2 cellular contexts compared by ENCODE assay signal in genomic region chr3:177524742-177525141, GRCh38.
TF ChIP-seq lines count a peak whose summit lies in the region.

No MANE protein-coding gene starts in this region.

TF ChIP-seq in HepG2, 621 proteins besides CTCF, POLR2A, EP300 and RAD21:
- TF ChIP-seq ZBTB39 (CRISPR knock-in tag; IDR thresholded peaks at IDR 0.05) (no peak), ZNF264 (CRISPR knock-in tag; IDR thresholded peaks at IDR 0.05) (peak; percentile 99)
TF ChIP-seq in HepG2: peak in this region for 1.

TF ChIP-seq in WTC11, 78 proteins besides CTCF, POLR2A, EP300 and RAD21 (continued from another document):
- TF ChIP-seq ZNF281 (CRISPR knock-in tag; IDR thresholded peaks at IDR 0.05), result no peak
- TF ChIP-seq RELA (CRISPR knock-in tag; IDR thresholded peaks at IDR 0.05; ENCODE audit: borderline replicate concordance), result no peak
- TF ChIP-seq ETV6 (CRISPR knock-in tag; IDR thresholded peaks at IDR 0.05), result no peak
- no peak for TF ChIP-seq ATF3 (CRISPR knock-in tag; conservative IDR thresholded peaks at IDR 0.05)
- no peak for TF ChIP-seq FOXK1 (CRISPR knock-in tag; IDR thresholded peaks at IDR 0.05)
- no peak for TF ChIP-seq ZNF396 (CRISPR knock-in tag; IDR thresholded peaks at IDR 0.05; ENCODE audit: borderline replicate concordance)
- no peak for TF ChIP-seq MLX (CRISPR knock-in tag; IDR thresholded peaks at IDR 0.05)
- TF ChIP-seq TEAD4 (CRISPR knock-in tag; IDR thresholded peaks at IDR 0.05), result no peak
- TF ChIP-seq ZNF219 (CRISPR knock-in tag; IDR thresholded peaks at IDR 0.05; ENCODE audit: borderline replicate concordance), result no peak
- no peak for TF ChIP-seq ZBTB21 (CRISPR knock-in tag; IDR thresholded peaks at IDR 0.05; ENCODE audit: borderline replicate concordance)
- TF ChIP-seq ZNF263 (CRISPR knock-in tag; IDR thresholded peaks at IDR 0.05; ENCODE audit: low read depth), result no peak
- TF ChIP-seq NR3C1 (CRISPR knock-in tag; conservative IDR thresholded peaks at IDR 0.05; ENCODE audit: low read depth), result no peak
- no peak for TF ChIP-seq NFYB (CRISPR knock-in tag; conservative IDR thresholded peaks at IDR 0.05; ENCODE audit: low read depth)
- no peak for TF ChIP-seq ARID4B (CRISPR knock-in tag; IDR thresholded peaks at IDR 0.05; ENCODE audit: borderline replicate concordance)
- no peak for TF ChIP-seq ZNF423 (CRISPR knock-in tag; IDR thresholded peaks at IDR 0.05)
- TF ChIP-seq CREM (CRISPR knock-in tag; IDR thresholded peaks at IDR 0.05), result no peak
TF ChIP-seq in WTC11: peak in this region for 0.
